Comparison of ENCODE assay signal across 1 cellular context in the genomic region with DNA sequence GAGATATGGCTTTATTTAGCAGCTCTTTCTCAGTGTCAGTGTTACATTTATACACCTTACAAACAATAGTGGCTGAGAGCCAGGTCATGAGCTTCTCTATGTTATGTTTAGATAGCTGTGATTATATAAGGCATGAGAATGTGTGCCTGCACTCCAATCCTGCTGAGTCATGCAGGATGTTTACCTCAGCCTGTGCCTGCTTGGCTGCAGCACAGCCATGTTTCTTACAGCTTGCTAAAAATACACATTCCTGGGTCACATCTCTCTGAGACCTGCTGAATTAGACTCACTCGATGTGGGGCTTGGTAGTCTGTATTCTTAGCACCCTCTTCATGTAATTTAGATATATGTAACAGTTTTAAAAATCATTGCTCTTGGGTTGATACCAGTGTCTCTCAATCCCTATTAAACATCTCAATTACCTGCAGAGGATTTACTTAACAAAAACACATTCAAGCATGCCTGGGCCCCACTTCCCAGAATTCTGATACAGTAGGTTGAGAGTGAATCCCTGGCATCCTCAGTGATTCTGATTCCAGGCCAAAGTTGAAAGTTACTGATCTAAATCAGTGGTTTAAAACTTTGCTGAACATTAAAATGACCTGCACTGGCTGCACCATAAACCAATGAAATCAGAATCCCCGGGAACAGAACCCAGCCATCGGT.
TF ChIP-seq lines count a peak whose summit lies in the region.

No MANE protein-coding gene starts in this region.

TF ChIP-seq in K562, 482 proteins besides CTCF, POLR2A, EP300 and RAD21 (continued from another document and continues in another):
- TF ChIP-seq, protein P1, sequence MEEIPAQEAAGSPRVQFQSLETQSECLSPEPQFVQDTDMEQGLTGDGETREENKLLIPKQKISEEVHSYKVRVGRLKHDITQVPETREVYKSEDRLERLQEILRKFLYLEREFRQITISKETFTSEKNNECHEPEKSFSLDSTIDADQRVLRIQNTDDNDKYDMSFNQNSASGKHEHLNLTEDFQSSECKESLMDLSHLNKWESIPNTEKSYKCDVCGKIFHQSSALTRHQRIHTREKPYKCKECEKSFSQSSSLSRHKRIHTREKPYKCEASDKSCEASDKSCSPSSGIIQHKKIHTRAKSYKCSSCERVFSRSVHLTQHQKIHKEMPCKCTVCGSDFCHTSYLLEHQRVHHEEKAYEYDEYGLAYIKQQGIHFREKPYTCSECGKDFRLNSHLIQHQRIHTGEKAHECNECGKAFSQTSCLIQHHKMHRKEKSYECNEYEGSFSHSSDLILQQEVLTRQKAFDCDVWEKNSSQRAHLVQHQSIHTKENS (CRISPR knock-in tag; IDR thresholded peaks at IDR 0.05), result no peak
- TF ChIP-seq E2F3 (CRISPR knock-in tag; IDR thresholded peaks at IDR 0.05), result peak; percentile 55; the same call in 1 of the 2 replicates
- TF ChIP-seq TFAP4 (CRISPR knock-in tag; IDR thresholded peaks at IDR 0.05; ENCODE audit: borderline replicate concordance), result no peak
- no peak for TF ChIP-seq ADNP (tag; IDR thresholded peaks at IDR 0.05)
- no peak for TF ChIP-seq DNMT1 (IDR thresholded peaks at IDR 0.05)
- TF ChIP-seq NR2F6 (CRISPR knock-in tag; IDR thresholded peaks at IDR 0.05), result no peak
- peak in 1 of 2 experiments; percentile 87; a peak in 2 of 4 replicates for TF ChIP-seq RCOR1 (IDR thresholded peaks at IDR 0.05; ENCODE audit: borderline replicate concordance in 1 of 2, low read depth in 2 of 2, low read length in 2 of 2)
- TF ChIP-seq CBX2 (IDR thresholded peaks at IDR 0.05; ENCODE audit: insufficient read depth, low read length, poor library complexity, severe bottlenecking), result no peak
- no peak for TF ChIP-seq TBL1XR1 (IDR thresholded peaks at IDR 0.05; ENCODE audit: low read length in 2 of 2)
- TF ChIP-seq ZBTB33 (CRISPR knock-in tag; IDR thresholded peaks at IDR 0.05), result no peak
- TF ChIP-seq ARID3B (CRISPR knock-in tag; IDR thresholded peaks at IDR 0.05; ENCODE audit: borderline replicate concordance), result no peak
- TF ChIP-seq NFIX (CRISPR knock-in tag; IDR thresholded peaks at IDR 0.05; ENCODE audit: low read depth), result no peak
- TF ChIP-seq CBFA2T2 (conservative IDR thresholded peaks at IDR 0.05), result 0 out of 2 replicates have a peak, but pooled peaks have one; percentile 3
- TF ChIP-seq HMBOX1 (IDR thresholded peaks at IDR 0.05), result no peak
- no peak for TF ChIP-seq ZNF407 (IDR thresholded peaks at IDR 0.05; ENCODE audit: low read depth)
- TF ChIP-seq RHOXF2B (CRISPR knock-in tag; conservative IDR thresholded peaks at IDR 0.05), result no peak
- TF ChIP-seq, protein P2, sequence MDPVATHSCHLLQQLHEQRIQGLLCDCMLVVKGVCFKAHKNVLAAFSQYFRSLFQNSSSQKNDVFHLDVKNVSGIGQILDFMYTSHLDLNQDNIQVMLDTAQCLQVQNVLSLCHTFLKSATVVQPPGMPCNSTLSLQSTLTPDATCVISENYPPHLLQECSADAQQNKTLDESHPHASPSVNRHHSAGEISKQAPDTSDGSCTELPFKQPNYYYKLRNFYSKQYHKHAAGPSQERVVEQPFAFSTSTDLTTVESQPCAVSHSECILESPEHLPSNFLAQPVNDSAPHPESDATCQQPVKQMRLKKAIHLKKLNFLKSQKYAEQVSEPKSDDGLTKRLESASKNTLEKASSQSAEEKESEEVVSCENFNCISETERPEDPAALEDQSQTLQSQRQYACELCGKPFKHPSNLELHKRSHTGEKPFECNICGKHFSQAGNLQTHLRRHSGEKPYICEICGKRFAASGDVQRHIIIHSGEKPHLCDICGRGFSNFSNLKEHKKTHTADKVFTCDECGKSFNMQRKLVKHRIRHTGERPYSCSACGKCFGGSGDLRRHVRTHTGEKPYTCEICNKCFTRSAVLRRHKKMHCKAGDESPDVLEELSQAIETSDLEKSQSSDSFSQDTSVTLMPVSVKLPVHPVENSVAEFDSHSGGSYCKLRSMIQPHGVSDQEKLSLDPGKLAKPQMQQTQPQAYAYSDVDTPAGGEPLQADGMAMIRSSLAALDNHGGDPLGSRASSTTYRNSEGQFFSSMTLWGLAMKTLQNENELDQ (CRISPR knock-in tag; IDR thresholded peaks at IDR 0.05; ENCODE audit: borderline replicate concordance), result no peak
- TF ChIP-seq, protein P3, sequence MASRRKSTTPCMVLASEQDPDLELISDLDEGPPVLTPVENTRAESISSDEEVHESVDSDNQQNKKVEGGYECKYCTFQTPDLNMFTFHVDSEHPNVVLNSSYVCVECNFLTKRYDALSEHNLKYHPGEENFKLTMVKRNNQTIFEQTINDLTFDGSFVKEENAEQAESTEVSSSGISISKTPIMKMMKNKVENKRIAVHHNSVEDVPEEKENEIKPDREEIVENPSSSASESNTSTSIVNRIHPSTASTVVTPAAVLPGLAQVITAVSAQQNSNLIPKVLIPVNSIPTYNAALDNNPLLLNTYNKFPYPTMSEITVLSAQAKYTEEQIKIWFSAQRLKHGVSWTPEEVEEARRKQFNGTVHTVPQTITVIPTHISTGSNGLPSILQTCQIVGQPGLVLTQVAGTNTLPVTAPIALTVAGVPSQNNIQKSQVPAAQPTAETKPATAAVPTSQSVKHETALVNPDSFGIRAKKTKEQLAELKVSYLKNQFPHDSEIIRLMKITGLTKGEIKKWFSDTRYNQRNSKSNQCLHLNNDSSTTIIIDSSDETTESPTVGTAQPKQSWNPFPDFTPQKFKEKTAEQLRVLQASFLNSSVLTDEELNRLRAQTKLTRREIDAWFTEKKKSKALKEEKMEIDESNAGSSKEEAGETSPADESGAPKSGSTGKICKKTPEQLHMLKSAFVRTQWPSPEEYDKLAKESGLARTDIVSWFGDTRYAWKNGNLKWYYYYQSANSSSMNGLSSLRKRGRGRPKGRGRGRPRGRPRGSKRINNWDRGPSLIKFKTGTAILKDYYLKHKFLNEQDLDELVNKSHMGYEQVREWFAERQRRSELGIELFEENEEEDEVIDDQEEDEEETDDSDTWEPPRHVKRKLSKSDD (conservative IDR thresholded peaks at IDR 0.05; ENCODE audit: low read length), result no peak
- peak; percentile 90 for TF ChIP-seq NFE2 (IDR thresholded peaks at IDR 0.05; ENCODE audit: low read depth)
- no peak for TF ChIP-seq ESRRB (CRISPR knock-in tag; IDR thresholded peaks at IDR 0.05; ENCODE audit: borderline replicate concordance)
- no peak for TF ChIP-seq MIER1 (IDR thresholded peaks at IDR 0.05; ENCODE audit: low read depth)
- TF ChIP-seq KDM4B (IDR thresholded peaks at IDR 0.05; ENCODE audit: borderline replicate concordance in 2 of 2, low read depth in 1 of 2), result no peak
- TF ChIP-seq, protein P4, sequence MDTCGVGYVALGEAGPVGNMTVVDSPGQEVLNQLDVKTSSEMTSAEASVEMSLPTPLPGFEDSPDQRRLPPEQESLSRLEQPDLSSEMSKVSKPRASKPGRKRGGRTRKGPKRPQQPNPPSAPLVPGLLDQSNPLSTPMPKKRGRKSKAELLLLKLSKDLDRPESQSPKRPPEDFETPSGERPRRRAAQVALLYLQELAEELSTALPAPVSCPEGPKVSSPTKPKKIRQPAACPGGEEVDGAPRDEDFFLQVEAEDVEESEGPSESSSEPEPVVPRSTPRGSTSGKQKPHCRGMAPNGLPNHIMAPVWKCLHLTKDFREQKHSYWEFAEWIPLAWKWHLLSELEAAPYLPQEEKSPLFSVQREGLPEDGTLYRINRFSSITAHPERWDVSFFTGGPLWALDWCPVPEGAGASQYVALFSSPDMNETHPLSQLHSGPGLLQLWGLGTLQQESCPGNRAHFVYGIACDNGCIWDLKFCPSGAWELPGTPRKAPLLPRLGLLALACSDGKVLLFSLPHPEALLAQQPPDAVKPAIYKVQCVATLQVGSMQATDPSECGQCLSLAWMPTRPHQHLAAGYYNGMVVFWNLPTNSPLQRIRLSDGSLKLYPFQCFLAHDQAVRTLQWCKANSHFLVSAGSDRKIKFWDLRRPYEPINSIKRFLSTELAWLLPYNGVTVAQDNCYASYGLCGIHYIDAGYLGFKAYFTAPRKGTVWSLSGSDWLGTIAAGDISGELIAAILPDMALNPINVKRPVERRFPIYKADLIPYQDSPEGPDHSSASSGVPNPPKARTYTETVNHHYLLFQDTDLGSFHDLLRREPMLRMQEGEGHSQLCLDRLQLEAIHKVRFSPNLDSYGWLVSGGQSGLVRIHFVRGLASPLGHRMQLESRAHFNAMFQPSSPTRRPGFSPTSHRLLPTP (IDR thresholded peaks at IDR 0.05; ENCODE audit: borderline replicate concordance, extremely low read depth, insufficient read length), result no peak
- no peak for TF ChIP-seq RFX1 (IDR thresholded peaks at IDR 0.05)
